ENCODE assay signal across 9 cellular contexts in genomic region chr2:168119519-168120141, GRCh38.
DNase-seq lines count a peak whose midpoint lies in the region; ATAC-seq and TF ChIP-seq lines count a peak whose summit lies in the region.
"Had no signal": no experiment of that assay in that cellular context is flagged by ENCODE, and none has a peak within 500 bp of the region (broad histone marks: within the 10 kb centered on the region; RNA-seq: fewer than 3 reads in every experiment).

No MANE protein-coding gene starts in this region.

- H3K27me3 ChIP-seq in breast epithelium: no peaks in the 10 kb centered on the region
- H3K27me3 ChIP-seq in HAP-1 (ENCODE audit: low read depth): no peaks in the 10 kb centered on the region
- H3K27me3 ChIP-seq in WERI-Rb-1 (ENCODE audit: insufficient read depth, low read depth, severe bottlenecking): no peaks in the 10 kb centered on the region
- H3K27me3 ChIP-seq in right cardiac atrium (ENCODE audit: control insufficient read depth, insufficient read depth): no peaks in the 10 kb centered on the region
- H3K27me3 ChIP-seq in skeletal muscle satellite cell (ENCODE audit: control insufficient read depth, insufficient read depth, low read length): no peaks in the 10 kb centered on the region

- H3K9me3 ChIP-seq in breast epithelium: no peaks in the 10 kb centered on the region
- no peaks in the 10 kb centered on the region for H3K9me3 ChIP-seq in HAP-1
- no peaks in the 10 kb centered on the region for H3K9me3 ChIP-seq in WERI-Rb-1 (ENCODE audit: severe bottlenecking)
- no peaks in the 10 kb centered on the region for H3K9me3 ChIP-seq in right cardiac atrium (ENCODE audit: control insufficient read depth, low read length)
- no peaks in the 10 kb centered on the region for H3K9me3 ChIP-seq in skeletal muscle satellite cell (replicated peaks; ENCODE audit: low read length)

- H3K4me1 Mint-ChIP-seq in MCF 10A (ENCODE audit: insufficient read depth, unreplicated experiment): no peaks in the 10 kb centered on the region

- H3K27ac ChIP-seq in breast epithelium (no peak overlapping the region), WERI-Rb-1 (no peak overlapping the region), right cardiac atrium (ENCODE audit: low read length) (no peak overlapping the region)
- H3K27ac ChIP-seq: epithelial cell of prostate had no signal

- intact Hi-C loops in MCF 10A (cut with micrococcal nuclease) (loop anchor here (2.0 to 5.0 kb wide), 3 partner anchors 777 to 993 kb away; no protein-coding TSS in a partner anchor), breast epithelium (cut with DNase I; ENCODE audit: low total_unique reads) (no loop called here), right cardiac atrium (cut with DNase I) (loop anchor here in 3 of 4 donors (10.0 kb wide), 2 partner anchors 155 to 1585 kb away; no protein-coding TSS in a partner anchor)

- peak overlapping the region; percentile 10 for H3K9ac ChIP-seq in skeletal muscle satellite cell (ENCODE audit: low read depth, low read length)

- H3K4me3 Mint-ChIP-seq in MCF 10A (ENCODE audit: unreplicated experiment): no peak overlapping the region

- no peaks in the 10 kb centered on the region for H3K36me3 Mint-ChIP-seq in MCF 10A (ENCODE audit: insufficient read depth, unreplicated experiment)

- CTCF ChIA-PET in MCF 10A (lab: Yijun Ruan, JAX): interaction anchor here (0.5 to 9.3 kb wide), 92 partner anchors 9 to 1580 kb away, joined by 3 to 117 read pairs (median 4); partner anchors contain the start of gene B3GALT1

- no peaks in the 10 kb centered on the region for H3K27me3 Mint-ChIP-seq in MCF 10A (ENCODE audit: insufficient read depth, unreplicated experiment)

- no peaks in the 10 kb centered on the region for H3K4me1 ChIP-seq in breast epithelium
- H3K4me1 ChIP-seq in HAP-1: peaks cover 4% of the 10 kb centered on the region; the same call in 1 of the 2 replicates
- no peaks in the 10 kb centered on the region for H3K4me1 ChIP-seq in right cardiac atrium (ENCODE audit: control insufficient read depth, insufficient read depth, low read length)
- peaks cover 3% of the 10 kb centered on the region for H3K4me1 ChIP-seq in skeletal muscle satellite cell (ENCODE audit: control insufficient read depth, insufficient read depth, low read length)

- ATAC-seq in right cardiac atrium (peak; percentile 59 to 65), GM21360 (IDR thresholded peaks at IDR 0.05; ENCODE audit: unreplicated experiment) (no peak)

- no peak for TF ChIP-seq POLR2A in breast epithelium (IDR thresholded peaks at IDR 0.05)

- TF ChIP-seq CTCF in MCF 10A (IDR thresholded peaks at IDR 0.05; ENCODE audit: unreplicated experiment) (peak; percentile 31), breast epithelium (IDR thresholded peaks at IDR 0.05) (peak in 1 of 3 donors; percentile 45), WERI-Rb-1 (IDR thresholded peaks at IDR 0.05; ENCODE audit: low read depth, low read length) (peak; percentile 54)

- no peak overlapping the region for H3K27ac Mint-ChIP-seq in MCF 10A (ENCODE audit: low read depth, unreplicated experiment)

- WGBS in right cardiac atrium: 46% methylated on average over 4 of the region's 4 CpGs

- in situ Hi-C loops in HAP-1 (cut with MboI; ENCODE audit: low sequenced_read_pairs): loop anchor here (25.0 kb wide), 1 partner anchor 1582 kb away; no protein-coding TSS in a partner anchor

- no peak overlapping the region for H3K4me3 ChIP-seq in breast epithelium
- no peak overlapping the region for H3K4me3 ChIP-seq in HAP-1
- H3K4me3 ChIP-seq in WERI-Rb-1 (ENCODE audit: low read depth, low read length): no peak overlapping the region
- no peak overlapping the region for H3K4me3 ChIP-seq in right cardiac atrium (ENCODE audit: low read length)
- no peak overlapping the region for H3K4me3 ChIP-seq in skeletal muscle satellite cell (ENCODE audit: low read length)

- H3K36me3 ChIP-seq in breast epithelium: no peaks in the 10 kb centered on the region
- no peaks in the 10 kb centered on the region; the same call in 1 of the 2 replicates for H3K36me3 ChIP-seq in HAP-1 (replicated peaks)
- H3K36me3 ChIP-seq in WERI-Rb-1: peaks cover 9% of the 10 kb centered on the region
- H3K36me3 ChIP-seq in skeletal muscle satellite cell (ENCODE audit: insufficient read depth, low read length): peaks cover 37% of the 10 kb centered on the region

- POLR2A ChIA-PET in MCF 10A (lab: Yijun Ruan, JAX): interaction anchor here (0.5 to 1.8 kb wide), 5 partner anchors 9 to 1420 kb away, joined by 3 to 13 read pairs (median 3); no protein-coding TSS in a partner anchor

- no TSS peak for BruUV-seq in MCF 10A (replicated peaks; lab: Mats Ljungman, UMichigan)

- H3K9me3 Mint-ChIP-seq in MCF 10A (ENCODE audit: unreplicated experiment): no peaks in the 10 kb centered on the region

- H3K4me2 ChIP-seq in skeletal muscle satellite cell (ENCODE audit: low read length): no peak overlapping the region

- DNase-seq in MCF 10A (ENCODE audit: unreplicated experiment) (peak; percentile 65), breast epithelium (ENCODE audit: low spot score in 2 of 2) (no peak), HAP-1 (ENCODE audit: low spot score in 2 of 2) (peak; percentile 65 to 70), NCI-H1105 treated with DMSO at 0.1 percent for 48 hours (lab: John Stamatoyannopoulos, UW) (peak; percentile 54), WERI-Rb-1 (peak; percentile 25), right cardiac atrium (no peak)

Comparison
In these comparisons a context has a peak if more than half of its experiments do, and no peak if none do; other contexts are left out.
1. DNase-seq: peak in MCF 10A (single experiment), HAP-1 (2 of 2), NCI-H1105 treated with DMSO at 0.1 percent for 48 hours (single experiment) and WERI-Rb-1 (single experiment); none in breast epithelium (0 of 2) and right cardiac atrium (0 of 3).